8 cellular contexts compared by ENCODE assay signal in genomic region chr3:129026728-129027543, GRCh38. TPM values are rescaled to one million over a fixed set of nuclear protein-coding genes. Genes with fewer than 3 reads are reported as not detected.
A peak's percentile ranks its signal among the peaks of the same experiment; 100 is the strongest.
DNase-seq lines count a peak whose midpoint lies in the region; ATAC-seq lines count a peak whose summit lies in the region.

No MANE protein-coding gene starts in this region.

- ATAC-seq in GM18873 (IDR thresholded peaks at IDR 0.05; ENCODE audit: low FRiP score, unreplicated experiment) (peak; percentile 97), HG03135 (IDR thresholded peaks at IDR 0.05; ENCODE audit: unreplicated experiment) (peak; percentile 98)
- ATAC-seq in activated CD4-positive, CD25-positive, alpha-beta regulatory T cell treated with anti-CD3 and anti-CD28 coated beads, Interleukin-2, amount 50 U/mL, for 24 hours = peak; percentile 99 to 100

- DNase-seq in AG08396 (ENCODE audit: low spot score) (peak; percentile 82), NCI-H2196 (lab: John Stamatoyannopoulos, UW; ENCODE audit: unreplicated experiment) (peak; percentile 98), cerebellum (ENCODE audit: low spot score) (peak; percentile 88), kidney glomerular epithelial cell (lab: John Stamatoyannopoulos, UW) (peak; percentile 55)
- peak; percentile 75 to 78 for DNase-seq in stimulated activated CD4-positive, alpha-beta T cell treated with anti-CD3 and anti-CD28 coated beads, Interleukin-1b, Interleukin-23, amount 100 ng/mL, for 1 hour (ENCODE audit: low read depth in 2 of 2)

RNA-seq across cellular contexts. Expression of gene EFCC1, which starts 25.8 kb away (rescaled TPM):
- total RNA-seq in cerebellum = 1.6 TPM

RNA-seq across cellular contexts. Expression of gene CFAP92, which starts 33.1 kb away (rescaled TPM):
- total RNA-seq in cerebellum = 2.5 TPM

RNA-seq across cellular contexts. Expression of gene GP9, which starts 33.6 kb away (rescaled TPM):
- total RNA-seq in cerebellum = not detected

Comparison
In these comparisons a context has a peak if more than half of its experiments do, and no peak if none do; other contexts are left out.
1. Peak in every context shown above with its lines: DNase-seq and ATAC-seq.